Comparison of ENCODE assay signal across 8 cellular contexts in the genomic region with DNA sequence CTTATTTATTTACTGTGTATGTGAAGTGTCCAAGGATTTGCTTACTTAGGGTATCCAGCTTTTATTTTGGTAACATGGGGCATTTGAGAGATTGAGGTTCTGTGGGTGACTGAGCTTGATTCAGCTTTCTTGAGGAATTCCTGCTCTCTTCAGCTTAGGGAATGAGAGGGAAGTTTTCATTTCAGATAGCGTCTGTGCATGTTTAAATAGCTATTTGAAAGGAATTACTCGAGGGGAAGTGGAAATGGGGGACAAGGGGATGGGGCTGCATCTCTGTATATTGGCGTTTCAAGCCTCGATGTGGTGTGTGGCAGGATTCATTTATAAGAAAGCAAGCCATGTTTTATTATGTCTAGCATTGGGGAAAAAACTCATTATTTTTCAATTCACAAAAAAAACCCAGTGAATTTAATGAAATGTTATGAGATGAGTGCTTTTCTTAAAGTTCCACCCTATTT. TPM values are rescaled to one million over a fixed set of nuclear protein-coding genes. Genes with fewer than 3 reads are reported as not detected.
DNase-seq lines count a peak whose midpoint lies in the region; ATAC-seq, FAIRE-seq and TF ChIP-seq lines count a peak whose summit lies in the region.

No MANE protein-coding gene starts in this region.

- CTCF ChIA-PET in endothelial cell of umbilical vein (lab: Charles Lee), result interaction anchor here (1.4 to 6.8 kb wide), 8 partner anchors 33 to 618 kb away, joined by 3 to 69 read pairs (median 8); partner anchors contain the start of genes ASTE1 and NEK11

- no peaks in the 10 kb centered on the region for H3K36me3 ChIP-seq in ES-I3 (ENCODE audit: insufficient read depth, low read length)
- H3K36me3 ChIP-seq in OCI-LY3 (replicated peaks; ENCODE audit: low read depth, low read length), result no peaks in the 10 kb centered on the region
- H3K36me3 ChIP-seq in endothelial cell of umbilical vein (ENCODE audit: control insufficient read depth in 2 of 2, extremely low read depth in 1 of 2, insufficient read depth in 2 of 2, low read length in 2 of 2), result no peaks in the 10 kb centered on the region
- H3K36me3 ChIP-seq in pancreas, result no peaks in the 10 kb centered on the region

- H4K20me1 ChIP-seq in OCI-LY3 (ENCODE audit: insufficient read depth, low read length) (peaks cover 26% of the 10 kb centered on the region), endothelial cell of umbilical vein (replicated peaks; ENCODE audit: control insufficient read depth, extremely low read depth, insufficient read depth, low read length) (peaks cover 3% of the 10 kb centered on the region)

- H3K27me3 ChIP-seq in OCI-LY3 (ENCODE audit: low read depth, low read length) (no peaks in the 10 kb centered on the region), endothelial cell of umbilical vein (ENCODE audit: control insufficient read depth in 2 of 2, insufficient read depth in 2 of 2, low read length in 2 of 2) (no peaks in the 10 kb centered on the region), pancreas (no peaks in the 10 kb centered on the region)

- 3 to 4% methylated on average over 4 of the region's 4 CpGs for whole genome bisulfite sequencing in pancreas, 2 donors

- peak; percentile 39 for DNase-seq in endothelial cell of umbilical vein (ENCODE audit: low read depth, low spot score)
- no peak for DNase-seq in pancreas
- no peak for DNase-seq in effector CD4-positive, alpha-beta T cell
- no peak for DNase-seq in SKM-1 treated with dmso at 0.1 percent for 144 hours (lab: John Stamatoyannopoulos, UW; ENCODE audit: unreplicated experiment)
- no peak for DNase-seq in activated CD4-positive, alpha-beta T cell treated with anti-CD3 and anti-CD28 coated beads for 1 hour

- H3K4me3 ChIP-seq in OCI-LY3 (ENCODE audit: low read length) (peak overlapping the region; percentile 81), endothelial cell of umbilical vein (replicated peaks in 1 of 3; ENCODE audit: insufficient read depth in 1 of 3, low read depth in 1 of 3, low read length in 3 of 3) (peak overlapping the region; percentile 73 to 87 (median 78)), pancreas (peak overlapping the region; percentile 68 to 76 (median 74))

- no peak for ATAC-seq in pancreas
- no peak for ATAC-seq in GM21447 (IDR thresholded peaks at IDR 0.05; ENCODE audit: unreplicated experiment)

- H3K9ac ChIP-seq in ES-I3 (ENCODE audit: low read depth, low read length), result peak overlapping the region; percentile 99
- H3K9ac ChIP-seq in OCI-LY3 (ENCODE audit: low read length), result peak overlapping the region; percentile 99
- peak overlapping the region; percentile 69 for H3K9ac ChIP-seq in endothelial cell of umbilical vein (replicated peaks; ENCODE audit: extremely low read depth, insufficient read depth, low read length)

- dilution Hi-C loops in endothelial cell of umbilical vein (cut with MboI; ENCODE audit: extremely low pct_ligation_motif_present, low sequenced_read_pairs), result no loop called here

- H3K27ac ChIP-seq in OCI-LY3 (ENCODE audit: low read length), result no peak overlapping the region
- H3K27ac ChIP-seq in endothelial cell of umbilical vein (ENCODE audit: insufficient read depth, low read depth, low read length), result peak overlapping the region; percentile 53
- peak overlapping the region in 2 of 4 donors; percentile 96 to 98 for H3K27ac ChIP-seq in pancreas

- H3K9me3 ChIP-seq in ES-I3 (ENCODE audit: control insufficient read depth, insufficient read depth, low read length) (no peaks in the 10 kb centered on the region), OCI-LY3 (ENCODE audit: insufficient read depth, low read length) (no peaks in the 10 kb centered on the region), endothelial cell of umbilical vein (replicated peaks; ENCODE audit: control insufficient read depth, insufficient read depth, low read length) (no peaks in the 10 kb centered on the region), pancreas (no peaks in the 10 kb centered on the region)

- intact Hi-C loops in endothelial cell of umbilical vein (cut with micrococcal nuclease), result loop anchor here (2.0 to 10.0 kb wide), 5 partner anchors 32 to 1242 kb away; partner anchors contain the start of gene NUDT16
- intact Hi-C loops in pancreas (cut with DNase I), result loop anchor here in 2 of 3 donors (5.0 to 10.0 kb wide), 2 partner anchors 130 to 138 kb away; no protein-coding TSS in a partner anchor

- H3K79me2 ChIP-seq in OCI-LY3 (ENCODE audit: low read length) (peaks cover 59% of the 10 kb centered on the region), endothelial cell of umbilical vein (ENCODE audit: control insufficient read depth, insufficient read depth, low read length) (peaks cover 56% of the 10 kb centered on the region)

- TF ChIP-seq POLR2A in endothelial cell of umbilical vein (IDR thresholded peaks at IDR 0.05; ENCODE audit: low read depth, low read length), result no peak

- no peak for TF ChIP-seq CTCF in OCI-LY3 (IDR thresholded peaks at IDR 0.05; ENCODE audit: low read depth, low read length)
- TF ChIP-seq CTCF in endothelial cell of umbilical vein (IDR thresholded peaks at IDR 0.05; ENCODE audit: extremely low read depth in 1 of 2, insufficient read depth in 1 of 2, low read depth in 1 of 2, low read length in 2 of 2), result no peak
- TF ChIP-seq CTCF in pancreas (IDR thresholded peaks at IDR 0.05), result no peak

- no peaks in the 10 kb centered on the region for H3K9me1 ChIP-seq in endothelial cell of umbilical vein (replicated peaks; ENCODE audit: control insufficient read depth, extremely low read depth, insufficient read depth, low read length)

- no peak for FAIRE-seq in endothelial cell of umbilical vein (lab: Jason Lieb, UNC)
- FAIRE-seq in pancreas (lab: Jason Lieb, UNC), result no peak

- H2AFZ ChIP-seq in OCI-LY3 (ENCODE audit: low read depth, low read length), result peak overlapping the region; percentile 96
- peak overlapping the region; percentile 67 for H2AFZ ChIP-seq in endothelial cell of umbilical vein (ENCODE audit: low read depth, low read length)

- H3K4me2 ChIP-seq in OCI-LY3 (ENCODE audit: low read length), result peak overlapping the region; percentile 99
- H3K4me2 ChIP-seq in endothelial cell of umbilical vein (ENCODE audit: insufficient read depth, low read length), result peak overlapping the region; percentile 93

- BruUV-seq in endothelial cell of umbilical vein (replicated peaks; lab: Mats Ljungman, UMichigan), result no TSS peak

- POLR2A ChIA-PET in endothelial cell of umbilical vein (lab: Charles Lee), result no interaction called here

- H3K4me1 ChIP-seq in ES-I3 (ENCODE audit: insufficient read depth, low read length) (peaks cover 31% of the 10 kb centered on the region), OCI-LY3 (ENCODE audit: low read length) (peaks cover 20% of the 10 kb centered on the region), endothelial cell of umbilical vein (ENCODE audit: control insufficient read depth, extremely low read depth, insufficient read depth, low read length) (peaks cover 14% of the 10 kb centered on the region), pancreas (peaks cover 0 to 16% (median 5%) of the 10 kb centered on the region in 3 donors)

TF ChIP-seq in endothelial cell of umbilical vein, 7 proteins besides CTCF, POLR2A, EP300 and RAD21:
- no peak for TF ChIP-seq MYC (IDR thresholded peaks at IDR 0.05; ENCODE audit: low read depth, low read length)

RNA-seq across cellular contexts. Expression of gene ATP2C1, which starts 1.0 kb away (rescaled TPM):
- total RNA-seq in endothelial cell of umbilical vein (73.3 and 79.5 TPM in 2 replicates), pancreas (10 to 100 TPM; 19.0 to 54.6 (median 23.6) TPM)
- polyA plus RNA-seq in endothelial cell of umbilical vein (36.9 and 50.1 TPM in 2 replicates), pancreas (10 to 100 TPM; 12.2 to 33.5 TPM)
- 35.4 and 39.5 TPM in 2 replicates for polyA plus RNA-seq in endothelial cell of umbilical vein (2011; cell fraction: cytosol; rRNA removed)
- 67.2 and 99.2 TPM in 2 replicates for polyA plus RNA-seq in endothelial cell of umbilical vein (2011; cell fraction: nucleus; rRNA removed)
- polyA plus RNA-seq in endothelial cell of umbilical vein (2012), result 68.3 and 79.9 TPM in 2 replicates
- polyA minus RNA-seq in endothelial cell of umbilical vein, result 92.6 and 94.8 TPM in 2 replicates
- polyA minus RNA-seq in endothelial cell of umbilical vein (2011; cell fraction: cytosol; rRNA and poly(A)+ RNA removed), result 33.7 TPM
- 73.5 and 105 TPM in 2 replicates for polyA minus RNA-seq in endothelial cell of umbilical vein (2011; cell fraction: nucleus; rRNA and poly(A)+ RNA removed)
